Comparison of ENCODE assay signal across 8 cellular contexts in the genomic region with DNA sequence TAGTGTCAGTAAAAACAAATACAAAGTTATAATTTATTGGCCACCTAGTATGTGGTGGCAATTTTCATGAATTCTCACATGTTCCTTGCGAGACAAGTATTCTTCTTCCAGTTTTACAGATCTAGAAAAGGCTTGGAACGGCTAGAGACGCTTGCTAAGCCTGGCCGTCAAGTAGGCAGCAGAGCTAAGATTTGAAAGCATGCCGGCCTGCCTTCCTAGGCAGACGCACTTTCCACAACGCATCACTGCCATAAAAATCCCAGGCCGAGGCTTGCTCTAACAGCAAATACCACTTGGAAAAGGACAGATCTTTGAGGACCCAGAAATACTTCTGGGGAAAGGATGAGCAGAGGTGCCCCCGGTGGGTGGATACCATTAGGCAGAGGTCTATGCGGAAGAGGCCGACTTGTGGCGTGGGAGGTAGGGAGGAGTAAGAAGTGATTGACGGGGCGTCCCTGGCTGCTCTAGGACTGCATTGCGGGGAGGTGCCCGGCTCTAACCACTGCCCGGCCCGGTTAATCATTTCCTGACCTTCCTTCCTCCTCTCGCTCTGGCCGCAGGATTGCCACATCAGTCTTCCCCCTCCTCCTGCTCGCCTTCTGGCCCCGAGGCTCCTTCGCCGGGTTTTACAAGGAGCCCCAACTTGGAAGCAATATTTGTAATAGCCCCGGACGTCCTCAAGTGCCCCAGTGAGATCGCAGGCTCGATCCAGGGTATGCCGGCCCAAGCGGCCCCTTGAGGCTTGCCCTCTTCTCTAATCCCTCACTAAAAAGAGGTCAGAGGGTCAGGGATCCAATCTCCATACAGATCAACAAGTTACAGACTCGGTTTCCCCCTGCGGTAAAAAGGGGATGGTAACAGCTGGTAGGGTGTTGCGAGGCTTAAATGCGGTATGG. TPM values are rescaled to one million over a fixed set of nuclear protein-coding genes. Genes with fewer than 3 reads are reported as not detected.
DNase-seq lines count a peak whose midpoint lies in the region; ATAC-seq and TF ChIP-seq lines count a peak whose summit lies in the region.

No MANE protein-coding gene starts in this region.

- no peaks in the 10 kb centered on the region for H3K9me3 Mint-ChIP-seq in endothelial cell (ENCODE audit: unreplicated experiment)

- peak overlapping the region; percentile 57 for H3K4me3 ChIP-seq in GM12864 (ENCODE audit: low read depth, low read length)

- DNase-seq in GM12864 (ENCODE audit: low read depth) (peak; percentile 92), NCI-H510A (lab: John Stamatoyannopoulos, UW) (peak; percentile 37), endothelial cell (ENCODE audit: low spot score) (peak; percentile 76), mucosa of gallbladder (ENCODE audit: low spot score) (peak; percentile 94), NCI-H2196 treated with DMSO at 0.1 percent for 48 hours (lab: John Stamatoyannopoulos, UW; ENCODE audit: unreplicated experiment) (no peak)
- peak; percentile 58 to 68 for DNase-seq in activated CD8-positive, alpha-beta memory T cell treated with anti-CD3 and anti-CD28 coated beads for 4 hours (ENCODE audit: low read depth in 2 of 2)
- peak; percentile 52 to 53 for DNase-seq in stimulated activated CD8-positive, alpha-beta memory T cell treated with anti-CD3 and anti-CD28 coated beads, Interleukin-7, amount 100 ng/mL, for 1 hour (ENCODE audit: low read depth in 2 of 2)

- peak overlapping the region; percentile 74 for H3K27ac Mint-ChIP-seq in endothelial cell (ENCODE audit: unreplicated experiment)

- ATAC-seq in HG02623 (IDR thresholded peaks at IDR 0.05; ENCODE audit: unreplicated experiment), result peak; percentile 31

- no peaks in the 10 kb centered on the region for H3K27me3 Mint-ChIP-seq in endothelial cell (ENCODE audit: unreplicated experiment)

- peak overlapping the region; percentile 90 for H3K4me3 Mint-ChIP-seq in endothelial cell (ENCODE audit: unreplicated experiment)

- peaks cover 32% of the 10 kb centered on the region for H3K4me1 Mint-ChIP-seq in endothelial cell (ENCODE audit: unreplicated experiment)

- no peak for TF ChIP-seq CTCF in GM12864 (IDR thresholded peaks at IDR 0.05; ENCODE audit: low read depth, low read length, missing control alignments)
- no peak for TF ChIP-seq CTCF in endothelial cell (IDR thresholded peaks at IDR 0.05; ENCODE audit: unreplicated experiment)

- peaks cover 7% of the 10 kb centered on the region for H3K36me3 Mint-ChIP-seq in endothelial cell (ENCODE audit: low read depth, unreplicated experiment)

RNA-seq across cellular contexts. Expression of a gene that starts 1.3 kb away (rescaled TPM):
- 33.5 TPM for total RNA-seq in endothelial cell (ENCODE audit: unreplicated experiment)
- total RNA-seq in mucosa of gallbladder, result 81.2 TPM
